ENCODE assay signal across 11 cellular contexts in genomic region chr2:60353406-60353800, GRCh38.
A peak's percentile ranks its signal among the peaks of the same experiment; 100 is the strongest.
DNase-seq lines count a peak whose midpoint lies in the region; ATAC-seq and TF ChIP-seq lines count a peak whose summit lies in the region.
"Had no signal": no experiment of that assay in that cellular context is flagged by ENCODE, and none has a peak within 500 bp of the region (broad histone marks: within the 10 kb centered on the region; RNA-seq: fewer than 3 reads in every experiment).

No MANE protein-coding gene starts in this region.

- DNase-seq in neuronal stem cell (ENCODE audit: low spot score) (no peak), NCI-H1694 (lab: John Stamatoyannopoulos, UW) (no peak)
- no peak for DNase-seq in CD8-positive, alpha-beta T cell
- DNase-seq: activated CD8-positive, alpha-beta memory T cell treated with anti-CD3 and anti-CD28 coated beads, Interleukin-2, amount 50 U/mL, for 4 hours; NCI-H2029 treated with DMSO at 0.1 percent for 48 hours had no signal

- intact Hi-C loops in CD8-positive, alpha-beta T cell (cut with DNase I, micrococcal nuclease) = no loop called here

- H3K4me2 ChIP-seq in neuronal stem cell (ENCODE audit: insufficient read depth, low read length, poor library complexity, severe bottlenecking) = no peak overlapping the region

- H3K27me3 Mint-ChIP-seq in CD8-positive, alpha-beta T cell (ENCODE audit: low read depth) = peaks cover 6% of the 10 kb centered on the region

- H3K4me3 Mint-ChIP-seq in CD8-positive, alpha-beta T cell = no peak overlapping the region

- no peaks in the 10 kb centered on the region for H3K36me3 ChIP-seq in neuronal stem cell (replicated peaks in 1 of 2; ENCODE audit: control insufficient read depth in 2 of 2, insufficient read depth in 2 of 2, low read length in 2 of 2)
- no peaks in the 10 kb centered on the region for H3K36me3 ChIP-seq in CD8-positive, alpha-beta T cell (ENCODE audit: insufficient read depth, low read length)
- H3K36me3 ChIP-seq in gastroesophageal sphincter = no peaks in the 10 kb centered on the region

- CTCF ChIA-PET in CD8-positive, alpha-beta T cell (lab: Charles Lee) = no interaction called here

- no peak overlapping the region for H2BK120ac ChIP-seq in neuronal stem cell (ENCODE audit: low read depth, low read length)

- no peak overlapping the region for H3K9ac ChIP-seq in neuronal stem cell (ENCODE audit: low read depth, low read length, poor library complexity)

- TF ChIP-seq CTCF in CD8-positive, alpha-beta T cell (IDR thresholded peaks at IDR 0.05) = no peak
- TF ChIP-seq CTCF in gastroesophageal sphincter (IDR thresholded peaks at IDR 0.05) = no peak

- POLR2A ChIA-PET in CD8-positive, alpha-beta T cell (lab: Charles Lee) = no interaction called here

- WGBS in neuronal stem cell (ENCODE audit: extremely low coverage in 2 of 2, insufficient read length in 2 of 2, insufficient replicate concordance in 1 of 2), 2 donors = no CpG with 5 or more reads among the region's 10 CpGs
- 45 to 46% methylated on average over 7 to 10 of the region's 10 CpGs for WGBS in gastroesophageal sphincter (ENCODE audit: low coverage in 1 of 2), 2 donors

- H3K27ac ChIP-seq in neuronal stem cell (replicated peaks; ENCODE audit: low read length) (no peak overlapping the region), gastroesophageal sphincter (no peak overlapping the region)
- no peak overlapping the region for H3K27ac ChIP-seq in CD8-positive, alpha-beta T cell (ENCODE audit: low read depth, low read length)
- H3K27ac ChIP-seq: coronary artery had no signal

- H3K4me1 Mint-ChIP-seq in CD8-positive, alpha-beta T cell (ENCODE audit: low read depth) = peaks cover 8% of the 10 kb centered on the region

- H3K4me3 ChIP-seq in neuronal stem cell (ENCODE audit: low read length in 2 of 2) = no peak overlapping the region
- no peak overlapping the region for H3K4me3 ChIP-seq in CD8-positive, alpha-beta T cell (ENCODE audit: low read depth, low read length)
- no peak overlapping the region for H3K4me3 ChIP-seq in gastroesophageal sphincter
- H3K4me3 ChIP-seq: coronary artery had no signal

- H3K23ac ChIP-seq in neuronal stem cell (ENCODE audit: low read depth, low read length, poor library complexity) = no peak overlapping the region

- H3K4ac ChIP-seq in neuronal stem cell (ENCODE audit: low read length) = no peak overlapping the region

- peak overlapping the region; percentile 76 for H2AFZ ChIP-seq in neuronal stem cell (ENCODE audit: low read length)

- no peaks in the 10 kb centered on the region for H3K36me3 Mint-ChIP-seq in CD8-positive, alpha-beta T cell

- H3K4me1 ChIP-seq in neuronal stem cell (ENCODE audit: control insufficient read depth in 2 of 2, insufficient read depth in 1 of 2, low read depth in 1 of 2, low read length in 2 of 2) (peaks cover 0 to 21% of the 10 kb centered on the region in 2 donors), gastroesophageal sphincter (no peaks in the 10 kb centered on the region)
- H3K4me1 ChIP-seq in CD8-positive, alpha-beta T cell (ENCODE audit: insufficient read depth, low read length) = no peaks in the 10 kb centered on the region

- H2BK12ac ChIP-seq in neuronal stem cell (ENCODE audit: low read length) = no peak overlapping the region

- no peak overlapping the region for H4K8ac ChIP-seq in neuronal stem cell (ENCODE audit: low read depth, low read length)

- H3K9me3 ChIP-seq in neuronal stem cell (replicated peaks in 1 of 2; ENCODE audit: control insufficient read depth in 2 of 2, insufficient read depth in 1 of 2, low read depth in 1 of 2, low read length in 2 of 2) (no peaks in the 10 kb centered on the region), gastroesophageal sphincter (no peaks in the 10 kb centered on the region)
- no peaks in the 10 kb centered on the region for H3K9me3 ChIP-seq in CD8-positive, alpha-beta T cell (ENCODE audit: low read length)

- H3K14ac ChIP-seq in neuronal stem cell (ENCODE audit: low read length) = no peak overlapping the region

- H3K79me1 ChIP-seq in neuronal stem cell (ENCODE audit: low read depth, low read length) = no peaks in the 10 kb centered on the region

- H3K9me3 Mint-ChIP-seq in CD8-positive, alpha-beta T cell = no peaks in the 10 kb centered on the region

- H3K18ac ChIP-seq in neuronal stem cell (ENCODE audit: low read length) = no peak overlapping the region

- H2AK5ac ChIP-seq in neuronal stem cell (ENCODE audit: low read depth, low read length) = no peak overlapping the region

- no peak for TF ChIP-seq POLR2A in gastroesophageal sphincter (IDR thresholded peaks at IDR 0.05)

- H3K27me3 ChIP-seq in neuronal stem cell (ENCODE audit: control insufficient read depth in 3 of 3, insufficient read depth in 3 of 3, low read depth in 1 of 3, low read length in 3 of 3) (no peaks in the 10 kb centered on the region), gastroesophageal sphincter (no peaks in the 10 kb centered on the region)
- H3K27me3 ChIP-seq in CD8-positive, alpha-beta T cell (ENCODE audit: insufficient read depth, low read length) = peaks cover 3% of the 10 kb centered on the region

- no peak overlapping the region for H3K27ac Mint-ChIP-seq in CD8-positive, alpha-beta T cell

- ATAC-seq in GM18870 (IDR thresholded peaks at IDR 0.05; ENCODE audit: unreplicated experiment) = peak; percentile 0
- peak; percentile 6 for ATAC-seq in GM21786 (IDR thresholded peaks at IDR 0.05; ENCODE audit: unreplicated experiment)
- peak; percentile 20 for ATAC-seq in HG03439 (IDR thresholded peaks at IDR 0.05; ENCODE audit: unreplicated experiment)
- ATAC-seq in GM18520 (IDR thresholded peaks at IDR 0.05; ENCODE audit: unreplicated experiment) = no peak
- ATAC-seq in CD8-positive, alpha-beta T cell = no peak
- ATAC-seq in gastroesophageal sphincter = no peak

- H4K91ac ChIP-seq in neuronal stem cell (ENCODE audit: low read depth, low read length, poor library complexity) = no peak overlapping the region

- TF ChIP-seq EP300 in gastroesophageal sphincter (IDR thresholded peaks at IDR 0.05) = no peak

- H2BK15ac ChIP-seq in neuronal stem cell (ENCODE audit: low read length) = peak overlapping the region; percentile 38

- no peak overlapping the region for H2BK5ac ChIP-seq in neuronal stem cell (ENCODE audit: low read length)

Comparison
In these comparisons a context has a peak if more than half of its experiments do, and no peak if none do; other contexts are left out.
1. ATAC-seq: peak in GM18870 (single experiment), GM21786 (single experiment) and HG03439 (single experiment); none in GM18520 (single experiment), CD8-positive, alpha-beta T cell (single experiment) and gastroesophageal sphincter (single experiment).